In genomic region chr1:221837886-221838285, GRCh38 we compare ENCODE assay signal across 12 cellular contexts.
A peak's percentile ranks its signal among the peaks of the same experiment; 100 is the strongest.
DNase-seq lines count a peak whose midpoint lies in the region; ATAC-seq and TF ChIP-seq lines count a peak whose summit lies in the region.
"Had no signal": no experiment of that assay in that cellular context is flagged by ENCODE, and none has a peak within 500 bp of the region (broad histone marks: within the 10 kb centered on the region; RNA-seq: fewer than 3 reads in every experiment).

No MANE protein-coding gene starts in this region.

- H3K4me3 ChIP-seq in CD8-positive, alpha-beta T cell (ENCODE audit: low read depth, low read length), result no peak overlapping the region
- H3K4me3 ChIP-seq in adrenal gland, result no peak overlapping the region
- H3K4me3 ChIP-seq in gastroesophageal sphincter, result no peak overlapping the region

- H3K27ac ChIP-seq in CD8-positive, alpha-beta T cell (ENCODE audit: low read depth, low read length), result no peak overlapping the region
- H3K27ac ChIP-seq in adrenal gland (no peak overlapping the region), gastroesophageal sphincter (no peak overlapping the region)

- H3K4me1 Mint-ChIP-seq in CD8-positive, alpha-beta T cell (ENCODE audit: low read depth), result peaks cover 22% of the 10 kb centered on the region
- peaks cover 37% of the 10 kb centered on the region for H3K4me1 Mint-ChIP-seq in activated naive CD8-positive, alpha-beta T cell (ENCODE audit: low read depth)

- DNase-seq in CD8-positive, alpha-beta T cell, result peak in 3 of 7 experiments; percentile 9 to 26 (median 21)
- DNase-seq in adrenal gland, result no peak
- DNase-seq in cardiac septum (ENCODE audit: low spot score), result no peak
- no peak for DNase-seq in NCI-H2227 treated with DMSO at 0.1 percent for 48 hours (lab: John Stamatoyannopoulos, UW)
- DNase-seq: amniotic stem cell, foreskin melanocyte, NCI-H2029 treated with DMSO at 0.1 percent for 48 hours, SW 1271 had no signal

- intact Hi-C loops in CD8-positive, alpha-beta T cell (cut with DNase I, micrococcal nuclease), result no loop called here
- intact Hi-C loops in adrenal gland (cut with DNase I) (no loop called here), cardiac septum (cut with DNase I) (no loop called here)

- POLR2A ChIA-PET in CD8-positive, alpha-beta T cell (lab: Charles Lee), result interaction anchor here (0.8 kb wide), 1 partner anchor 205 kb away, joined by 3 read pairs; no protein-coding TSS in a partner anchor

- H3K9me3 Mint-ChIP-seq in CD8-positive, alpha-beta T cell, result no peaks in the 10 kb centered on the region
- H3K9me3 Mint-ChIP-seq in activated naive CD8-positive, alpha-beta T cell (ENCODE audit: low read depth), result no peaks in the 10 kb centered on the region

- H3K4me1 ChIP-seq in CD8-positive, alpha-beta T cell (ENCODE audit: insufficient read depth, low read length), result peaks cover 5% of the 10 kb centered on the region
- H3K4me1 ChIP-seq in adrenal gland (replicated peaks in 1 of 2) (no peaks in the 10 kb centered on the region), gastroesophageal sphincter (peaks cover 0 to 4% (median 0%) of the 10 kb centered on the region in 3 donors)

- TF ChIP-seq CTCF in CD8-positive, alpha-beta T cell (IDR thresholded peaks at IDR 0.05), result no peak
- TF ChIP-seq CTCF in adrenal gland (IDR thresholded peaks at IDR 0.05), result no peak
- TF ChIP-seq CTCF in gastroesophageal sphincter (IDR thresholded peaks at IDR 0.05), result no peak

- 72 to 85% (median 80%) methylated on average over 8 of the region's 8 CpGs for WGBS in adrenal gland, 4 donors
- 77 to 100% methylated on average over 2 to 5 of the region's 8 CpGs for WGBS in gastroesophageal sphincter (ENCODE audit: low coverage in 1 of 2), 2 donors

- TF ChIP-seq EP300 in gastroesophageal sphincter (IDR thresholded peaks at IDR 0.05), result no peak

- TF ChIP-seq POLR2A in adrenal gland (IDR thresholded peaks at IDR 0.05) (no peak), gastroesophageal sphincter (IDR thresholded peaks at IDR 0.05) (no peak)

- peaks cover 2% of the 10 kb centered on the region for H3K27me3 Mint-ChIP-seq in CD8-positive, alpha-beta T cell (ENCODE audit: low read depth)
- H3K27me3 Mint-ChIP-seq in activated naive CD8-positive, alpha-beta T cell, result peaks cover 1% of the 10 kb centered on the region

- H3K4me3 Mint-ChIP-seq in CD8-positive, alpha-beta T cell, result peak overlapping the region; percentile 44
- H3K4me3 Mint-ChIP-seq in activated naive CD8-positive, alpha-beta T cell, result peak overlapping the region; percentile 72

- H3K36me3 Mint-ChIP-seq in CD8-positive, alpha-beta T cell, result no peaks in the 10 kb centered on the region
- no peaks in the 10 kb centered on the region for H3K36me3 Mint-ChIP-seq in activated naive CD8-positive, alpha-beta T cell

- CTCF ChIA-PET in CD8-positive, alpha-beta T cell (lab: Charles Lee), result interaction anchor here (0.6 kb wide), 1 partner anchor 333 kb away, joined by 3 read pairs; no protein-coding TSS in a partner anchor

- peak; percentile 51 for ATAC-seq in CD8-positive, alpha-beta T cell
- peak; percentile 46 for ATAC-seq in GM19351 (IDR thresholded peaks at IDR 0.05; ENCODE audit: unreplicated experiment)
- ATAC-seq in HG03432 (IDR thresholded peaks at IDR 0.05; ENCODE audit: unreplicated experiment), result peak; percentile 29
- ATAC-seq in gastroesophageal sphincter, result no peak

- no peaks in the 10 kb centered on the region for H3K9me3 ChIP-seq in CD8-positive, alpha-beta T cell (ENCODE audit: low read length)
- no peaks in the 10 kb centered on the region for H3K9me3 ChIP-seq in adrenal gland (replicated peaks in 1 of 3)
- no peaks in the 10 kb centered on the region for H3K9me3 ChIP-seq in gastroesophageal sphincter

- no peaks in the 10 kb centered on the region for H3K27me3 ChIP-seq in CD8-positive, alpha-beta T cell (ENCODE audit: insufficient read depth, low read length)
- no peaks in the 10 kb centered on the region for H3K27me3 ChIP-seq in adrenal gland
- no peaks in the 10 kb centered on the region for H3K27me3 ChIP-seq in gastroesophageal sphincter

- no peaks in the 10 kb centered on the region for H3K36me3 ChIP-seq in CD8-positive, alpha-beta T cell (ENCODE audit: insufficient read depth, low read length)
- H3K36me3 ChIP-seq in adrenal gland (replicated peaks in 1 of 2), result no peaks in the 10 kb centered on the region
- H3K36me3 ChIP-seq in gastroesophageal sphincter, result no peaks in the 10 kb centered on the region

- H3K27ac Mint-ChIP-seq in CD8-positive, alpha-beta T cell, result peak overlapping the region; percentile 79
- peak overlapping the region; percentile 88 for H3K27ac Mint-ChIP-seq in activated naive CD8-positive, alpha-beta T cell
